Comparison of ENCODE assay signal across 8 cellular contexts in the genomic region with DNA sequence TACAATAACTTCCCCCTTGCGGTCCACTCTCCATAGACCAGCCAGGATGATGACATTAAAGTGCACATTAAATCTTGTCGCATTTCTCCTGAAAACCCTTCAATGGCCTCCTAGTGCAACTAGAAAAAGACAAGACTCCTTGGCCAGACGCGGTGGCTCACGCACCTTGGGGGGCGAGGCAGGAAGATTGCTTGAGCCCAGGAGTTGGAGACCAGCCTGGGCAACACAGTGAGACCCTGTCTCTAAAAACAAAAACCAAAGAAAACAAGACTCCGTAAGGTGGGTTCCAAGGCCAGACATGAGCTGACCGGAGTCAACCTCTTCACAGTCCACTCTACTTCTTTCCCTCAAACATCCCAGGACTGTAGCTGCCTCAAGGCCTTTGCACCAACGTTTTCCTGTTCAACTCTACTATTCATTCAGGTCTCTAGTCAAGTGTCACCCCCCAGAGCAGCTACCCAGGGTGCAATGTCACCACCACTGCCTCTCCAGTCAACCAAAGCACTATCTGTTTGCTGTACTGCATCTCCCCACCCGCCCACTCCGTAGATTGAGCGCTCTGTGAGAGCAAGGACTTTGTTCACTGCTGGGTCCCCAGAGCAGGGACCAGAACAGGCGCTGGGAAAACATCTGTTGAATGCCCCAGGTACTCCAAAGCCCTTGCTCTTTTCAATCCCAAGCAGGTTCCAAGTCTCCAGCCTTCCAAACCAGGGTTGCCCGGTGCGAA.
DNase-seq lines count a peak whose midpoint lies in the region; TF ChIP-seq lines count a peak whose summit lies in the region.

No MANE protein-coding gene starts in this region.

- no peaks in the 10 kb centered on the region for H3K9me3 ChIP-seq in iPS-18c (ENCODE audit: control insufficient read depth, insufficient read depth, low read length)

- TF ChIP-seq CTCF in C4-2B (conservative IDR thresholded peaks at IDR 0.05) (no peak), GM20000 (IDR thresholded peaks at IDR 0.05; ENCODE audit: extremely low read depth, missing control alignments) (no peak)

- DNase-seq in GM20000 (ENCODE audit: low spot score) (peak; percentile 36), Kasumi-1 (lab: John Stamatoyannopoulos, UW) (peak; percentile 37 to 40), NCI-H2029 (lab: John Stamatoyannopoulos, UW) (no peak), OCI-M2 (lab: John Stamatoyannopoulos, UW; ENCODE audit: unreplicated experiment) (no peak)
- peak; percentile 41 for DNase-seq in activated naive CD4-positive, alpha-beta T cell treated with anti-CD3 and anti-CD28 coated beads, Interleukin-2, amount 10 ng/mL, durations not matched to agents 7 days and 5 days
- peak; percentile 9 for DNase-seq in stimulated activated CD4-positive, alpha-beta T cell treated with anti-CD3 and anti-CD28 coated beads, Interleukin-4, amount 100 ng/mL, for 1 hour

- peaks cover 39% of the 10 kb centered on the region for H3K4me1 Mint-ChIP-seq in activated naive CD4-positive, alpha-beta T cell treated with anti-CD3 and anti-CD28 coated beads, Interleukin-2, amount 10 ng/mL, durations not matched to agents 7 days and 5 days

- H3K9me3 Mint-ChIP-seq in activated naive CD4-positive, alpha-beta T cell treated with anti-CD3 and anti-CD28 coated beads, Interleukin-2, amount 10 ng/mL, durations not matched to agents 7 days and 5 days: no peaks in the 10 kb centered on the region

- peaks cover 20% of the 10 kb centered on the region for H3K36me3 Mint-ChIP-seq in activated naive CD4-positive, alpha-beta T cell treated with anti-CD3 and anti-CD28 coated beads, Interleukin-2, amount 10 ng/mL, durations not matched to agents 7 days and 5 days

- H3K4me3 Mint-ChIP-seq in activated naive CD4-positive, alpha-beta T cell treated with anti-CD3 and anti-CD28 coated beads, Interleukin-2, amount 10 ng/mL, durations not matched to agents 7 days and 5 days: peak overlapping the region; percentile 99

- H3K27me3 Mint-ChIP-seq in activated naive CD4-positive, alpha-beta T cell treated with anti-CD3 and anti-CD28 coated beads, Interleukin-2, amount 10 ng/mL, durations not matched to agents 7 days and 5 days: no peaks in the 10 kb centered on the region

- peak overlapping the region; percentile 61 for H3K4me3 ChIP-seq in iPS-18c (ENCODE audit: insufficient read depth, low read depth, low read length)

- CTCF ChIA-PET in activated naive CD4-positive, alpha-beta T cell treated with anti-CD3 and anti-CD28 coated beads, Interleukin-2, amount 10 ng/mL, durations not matched to agents 7 days and 5 days (lab: Charles Lee): interaction anchor here (1.1 to 1.4 kb wide), 3 partner anchors 12 to 239 kb away, joined by 3 to 5 read pairs (median 3); no protein-coding TSS in a partner anchor

- H3K27ac ChIP-seq in C4-2B: peak overlapping the region; percentile 92

- peak overlapping the region; percentile 91 for H3K27ac Mint-ChIP-seq in activated naive CD4-positive, alpha-beta T cell treated with anti-CD3 and anti-CD28 coated beads, Interleukin-2, amount 10 ng/mL, durations not matched to agents 7 days and 5 days

Comparison
In these comparisons a context has a peak if more than half of its experiments do, and no peak if none do; other contexts are left out.
1. DNase-seq: peak in GM20000 (single experiment), Kasumi-1 (2 of 2), activated naive CD4-positive, alpha-beta T cell treated with anti-CD3 and anti-CD28 coated beads, Interleukin-2, amount 10 ng/mL, durations not matched to agents 7 days and 5 days (single experiment) and stimulated activated CD4-positive, alpha-beta T cell treated with anti-CD3 and anti-CD28 coated beads, Interleukin-4, amount 100 ng/mL, for 1 hour (single experiment); none in NCI-H2029 (single experiment) and OCI-M2 (single experiment).